11 cellular contexts compared by ENCODE assay signal in genomic region chr11:60498853-60499252, GRCh38. TPM values are rescaled to one million over a fixed set of nuclear protein-coding genes. Genes with fewer than 3 reads are reported as not detected.
DNase-seq lines count a peak whose midpoint lies in the region; ATAC-seq and TF ChIP-seq lines count a peak whose summit lies in the region.
"Had no signal": no experiment of that assay in that cellular context is flagged by ENCODE, and none has a peak within 500 bp of the region (broad histone marks: within the 10 kb centered on the region; RNA-seq: fewer than 3 reads in every experiment).

No MANE protein-coding gene starts in this region.

- no peaks in the 10 kb centered on the region for H3K36me3 Mint-ChIP-seq in glutamatergic neuron (ENCODE audit: unreplicated experiment)

- H3K4me3 Mint-ChIP-seq in glutamatergic neuron (ENCODE audit: unreplicated experiment): no peak overlapping the region

- DNase-seq in GM12864 (ENCODE audit: low read depth) (peak; percentile 41), KBM-7 (peak; percentile 34), kidney glomerular epithelial cell (lab: John Stamatoyannopoulos, UW) (peak; percentile 30), SK-N-SH (no peak), dermis blood vessel endothelial cell (no peak), glutamatergic neuron (no peak), WERI-Rb-1 (no peak)
- DNase-seq: activated naive CD4-positive, alpha-beta T cell; NCI-H2171 had no signal

- WGBS in SK-N-SH (ENCODE audit: low lambda C conversion rate): 9% methylated on average over 4 of the region's 4 CpGs

- no peaks in the 10 kb centered on the region for H3K9me3 Mint-ChIP-seq in glutamatergic neuron (ENCODE audit: unreplicated experiment)

- no peak overlapping the region for H3K4me2 ChIP-seq in SK-N-SH

- TF ChIP-seq EP300 in SK-N-SH (IDR thresholded peaks at IDR 0.05; ENCODE audit: borderline replicate concordance in 1 of 2, low read depth in 1 of 2, low read length in 1 of 2): no peak

- H3F3A ChIP-seq in SK-N-SH (replicated peaks; ENCODE audit: insufficient read depth): no peaks in the 10 kb centered on the region

- H3K9me3 ChIP-seq in SK-N-SH (no peaks in the 10 kb centered on the region), WERI-Rb-1 (ENCODE audit: severe bottlenecking) (no peaks in the 10 kb centered on the region)
- H3K9me3 ChIP-seq: prostate gland had no signal

- no peak overlapping the region for H2AFZ ChIP-seq in SK-N-SH (ENCODE audit: low read depth)

- H3K79me2 ChIP-seq in SK-N-SH (ENCODE audit: insufficient read depth): no peaks in the 10 kb centered on the region

- CTCF ChIA-PET in SK-N-SH (lab: Yijun Ruan, JAX): interaction anchor here (0.6 kb wide), 1 partner anchor 13 kb away, joined by 3 read pairs; no protein-coding TSS in a partner anchor

- TF ChIP-seq CTCF in GM12864 (IDR thresholded peaks at IDR 0.05; ENCODE audit: low read depth, low read length, missing control alignments): no peak
- no peak for TF ChIP-seq CTCF in SK-N-SH (IDR thresholded peaks at IDR 0.05)
- no peak for TF ChIP-seq CTCF in glutamatergic neuron (IDR thresholded peaks at IDR 0.05; ENCODE audit: partially characterized antibody, unreplicated experiment)
- no peak for TF ChIP-seq CTCF in WERI-Rb-1 (IDR thresholded peaks at IDR 0.05; ENCODE audit: low read depth, low read length)

- no peaks in the 10 kb centered on the region for H3K4me1 ChIP-seq in SK-N-SH (ENCODE audit: control insufficient read depth in 1 of 2, insufficient read depth in 2 of 2, low read depth in 1 of 2, low read length in 1 of 2)
- H3K4me1 ChIP-seq: prostate gland had no signal

- ATAC-seq in GM21526 (IDR thresholded peaks at IDR 0.05; ENCODE audit: low FRiP score, unreplicated experiment): peak; percentile 56

- H3K4me3 ChIP-seq in GM12864 (ENCODE audit: low read depth, low read length) (no peak overlapping the region), SK-N-SH (ENCODE audit: low read depth in 2 of 2, low read length in 1 of 2) (no peak overlapping the region), WERI-Rb-1 (ENCODE audit: low read depth, low read length) (no peak overlapping the region)
- H3K4me3 ChIP-seq: prostate gland had no signal

- no peak overlapping the region for H3K9ac ChIP-seq in SK-N-SH

- no peaks in the 10 kb centered on the region for H3K9me2 ChIP-seq in SK-N-SH

- no peaks in the 10 kb centered on the region for H3K4me1 Mint-ChIP-seq in glutamatergic neuron (ENCODE audit: low read depth, unreplicated experiment)

- POLR2A ChIA-PET in SK-N-SH (lab: Yijun Ruan, JAX): no interaction called here

- TF ChIP-seq RAD21 in SK-N-SH (IDR thresholded peaks at IDR 0.05; ENCODE audit: low read length): no peak

- in situ Hi-C loops in KBM-7 (cut with MboI; ENCODE audit: low pct_unique_long_range_greater_than_20kb, low sequenced_read_pairs): no loop called here

- H4K20me1 ChIP-seq in SK-N-SH (ENCODE audit: insufficient read depth): no peaks in the 10 kb centered on the region

- H3K27me3 ChIP-seq in SK-N-SH (ENCODE audit: insufficient read depth): no peaks in the 10 kb centered on the region
- no peaks in the 10 kb centered on the region for H3K27me3 ChIP-seq in WERI-Rb-1 (ENCODE audit: insufficient read depth, low read depth, severe bottlenecking)

- H3K27me3 Mint-ChIP-seq in glutamatergic neuron (ENCODE audit: unreplicated experiment): no peaks in the 10 kb centered on the region

- H3K36me3 ChIP-seq in SK-N-SH (replicated peaks in 1 of 2; ENCODE audit: control insufficient read depth in 1 of 2, insufficient read depth in 2 of 2, low read length in 1 of 2) (no peaks in the 10 kb centered on the region), WERI-Rb-1 (no peaks in the 10 kb centered on the region)
- H3K36me3 ChIP-seq: prostate gland had no signal

- H3K27ac Mint-ChIP-seq in glutamatergic neuron (ENCODE audit: unreplicated experiment): no peak overlapping the region

- H3K27ac ChIP-seq in SK-N-SH (ENCODE audit: low read depth in 2 of 2, low read length in 1 of 2) (no peak overlapping the region), WERI-Rb-1 (no peak overlapping the region)
- H3K27ac ChIP-seq: prostate gland had no signal

TF ChIP-seq in SK-N-SH, 30 proteins besides CTCF, POLR2A, EP300 and RAD21:
- TF ChIP-seq GATA2 (CRISPR knock-in tag; IDR thresholded peaks at IDR 0.05): no peak
- no peak for TF ChIP-seq RFX5 (IDR thresholded peaks at IDR 0.05; ENCODE audit: low read length)
- no peak for TF ChIP-seq ELF1 (IDR thresholded peaks at IDR 0.05)
- TF ChIP-seq, protein P1, sequence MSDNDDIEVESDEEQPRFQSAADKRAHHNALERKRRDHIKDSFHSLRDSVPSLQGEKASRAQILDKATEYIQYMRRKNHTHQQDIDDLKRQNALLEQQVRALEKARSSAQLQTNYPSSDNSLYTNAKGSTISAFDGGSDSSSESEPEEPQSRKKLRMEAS (IDR thresholded peaks at IDR 0.05; ENCODE audit: low read depth): no peak
- no peak for TF ChIP-seq USF2 (IDR thresholded peaks at IDR 0.05; ENCODE audit: borderline replicate concordance, low read depth, low read length)
- TF ChIP-seq NRF1 (IDR thresholded peaks at IDR 0.05; ENCODE audit: low read depth, low read length): no peak
- TF ChIP-seq FOXM1 (IDR thresholded peaks at IDR 0.05; ENCODE audit: low read depth): no peak
- TF ChIP-seq RXRA (IDR thresholded peaks at IDR 0.05; ENCODE audit: borderline replicate concordance, low read depth): no peak

RNA-seq across cellular contexts. Expression of gene MS4A12, which starts 6.3 kb away (rescaled TPM):
- polyA plus RNA-seq in SK-N-SH (2012; rRNA removed): not detected in 2 replicates
- 0.03 TPM in 1 of 2 replicates, not detected in the other for polyA plus RNA-seq in SK-N-SH (2012; cell fraction: cytosol; rRNA removed)
- not detected in 2 replicates for polyA plus RNA-seq in SK-N-SH (2012; cell fraction: nucleus; rRNA removed)
- total RNA-seq in dermis blood vessel endothelial cell (not detected in 2 replicates), glutamatergic neuron (ENCODE audit: unreplicated experiment) (not detected)
- total RNA-seq: prostate gland had no signal

RNA-seq across cellular contexts. Expression of gene MS4A13, which starts 16.3 kb away (rescaled TPM):
- not detected in 2 replicates for polyA plus RNA-seq in SK-N-SH (2012; rRNA removed)
- not detected in 2 replicates for polyA plus RNA-seq in SK-N-SH (2012; cell fraction: cytosol; rRNA removed)
- not detected in 2 replicates for polyA plus RNA-seq in SK-N-SH (2012; cell fraction: nucleus; rRNA removed)
- total RNA-seq in dermis blood vessel endothelial cell (not detected in 2 replicates), glutamatergic neuron (ENCODE audit: unreplicated experiment) (not detected)
- total RNA-seq: prostate gland had no signal

RNA-seq across cellular contexts. Expression of gene MS4A1, which starts 43.2 kb away (rescaled TPM):
- not detected in 2 replicates for polyA plus RNA-seq in SK-N-SH (2012; rRNA removed)
- not detected in 2 replicates for polyA plus RNA-seq in SK-N-SH (2012; cell fraction: cytosol; rRNA removed)
- not detected in 2 replicates for polyA plus RNA-seq in SK-N-SH (2012; cell fraction: nucleus; rRNA removed)
- total RNA-seq in dermis blood vessel endothelial cell: not detected in 2 replicates
- not detected for total RNA-seq in glutamatergic neuron (ENCODE audit: unreplicated experiment)
- total RNA-seq: prostate gland had no signal

Comparison
In these comparisons a context has a peak if more than half of its experiments do, and no peak if none do; other contexts are left out.
1. DNase-seq: peak in GM12864 (single experiment), KBM-7 (single experiment) and kidney glomerular epithelial cell (single experiment); none in SK-N-SH (single experiment), dermis blood vessel endothelial cell (single experiment), glutamatergic neuron (single experiment) and WERI-Rb-1 (single experiment).